ENCODE assay signal across 27 cellular contexts in genomic region chr1:3604468-3604974, GRCh38. TPM values are rescaled to one million over a fixed set of nuclear protein-coding genes. Genes with fewer than 3 reads are reported as not detected.
DNase-seq lines count a peak whose midpoint lies in the region; ATAC-seq, FAIRE-seq and TF ChIP-seq lines count a peak whose summit lies in the region.
"Had no signal": no experiment of that assay in that cellular context is flagged by ENCODE, and none has a peak within 500 bp of the region (broad histone marks: within the 10 kb centered on the region; RNA-seq: fewer than 3 reads in every experiment).

No MANE protein-coding gene starts in this region.

- H3K27me3 ChIP-seq in HepG2 (ENCODE audit: control insufficient read depth in 1 of 2, insufficient read depth in 2 of 2, low read length in 2 of 2) (peaks cover 17 to 97% of the 10 kb centered on the region in 2 experiments), right lobe of liver (no peaks in the 10 kb centered on the region), SK-N-SH (ENCODE audit: insufficient read depth) (no peaks in the 10 kb centered on the region)

- H3K36me3 ChIP-seq in HepG2 (replicated peaks in 1 of 2; ENCODE audit: control insufficient read depth in 1 of 2, insufficient read depth in 2 of 2, low read length in 2 of 2) (no peaks in the 10 kb centered on the region), right lobe of liver (no peaks in the 10 kb centered on the region), SK-N-SH (replicated peaks in 1 of 2; ENCODE audit: control insufficient read depth in 1 of 2, insufficient read depth in 2 of 2, low read length in 1 of 2) (no peaks in the 10 kb centered on the region)

- H3F3A ChIP-seq in SK-N-SH (replicated peaks; ENCODE audit: insufficient read depth) = no peaks in the 10 kb centered on the region

- H3K9ac ChIP-seq in HepG2 (ENCODE audit: insufficient read depth, low read depth, low read length) = no peak overlapping the region
- no peak overlapping the region for H3K9ac ChIP-seq in SK-N-SH
- H3K9ac ChIP-seq: KMS-11 had no signal

- H3K4me1 ChIP-seq in HepG2 (ENCODE audit: insufficient read depth, low read length) (peaks cover 11% of the 10 kb centered on the region; the same call in 1 of the 2 replicates), right lobe of liver (no peaks in the 10 kb centered on the region), SK-N-SH (ENCODE audit: control insufficient read depth in 1 of 2, insufficient read depth in 2 of 2, low read depth in 1 of 2, low read length in 1 of 2) (peaks cover 0 to 29% of the 10 kb centered on the region in 2 experiments; a peak in 1 of 4 replicates)

- in situ Hi-C loops in HepG2 (cut with HindIII; ENCODE audit: extremely low pct_ligation_motif_present, low pct_unique_long_range_greater_than_20kb) = no loop called here

- H3K9me2 ChIP-seq in SK-N-SH = no peaks in the 10 kb centered on the region

- TF ChIP-seq EP300 in HepG2 (IDR thresholded peaks at IDR 0.05; ENCODE audit: low read depth in 2 of 2, low read length in 2 of 2) (no peak), HepG2 (CRISPR knock-in tag; IDR thresholded peaks at IDR 0.05; ENCODE audit: borderline replicate concordance) (no peak), SK-N-SH (IDR thresholded peaks at IDR 0.05; ENCODE audit: borderline replicate concordance in 1 of 2, low read depth in 1 of 2, low read length in 1 of 2) (no peak)

- intact Hi-C loops in HepG2 (cut with micrococcal nuclease; ENCODE audit: unreplicated experiment) (no loop called here), right lobe of liver (cut with DNase I) (no loop called here)

- ATAC-seq in HepG2 = no peak
- ATAC-seq in right lobe of liver = no peak
- ATAC-seq: Panc1 had no signal

- TF ChIP-seq RAD21 in HepG2 (CRISPR knock-in tag; IDR thresholded peaks at IDR 0.05) = no peak
- no peak for TF ChIP-seq RAD21 in SK-N-SH (IDR thresholded peaks at IDR 0.05; ENCODE audit: low read length)

- no peak for DNase-seq in HepG2 (ENCODE audit: low spot score)
- no peak for DNase-seq in right lobe of liver
- DNase-seq in SW480 (ENCODE audit: low spot score) = peak; percentile 84
- peak; percentile 63 for DNase-seq in kidney tubule cell (ENCODE audit: low spot score)
- DNase-seq in SK-N-SH = no peak
- no peak for DNase-seq in DMS79 (lab: John Stamatoyannopoulos, UW)
- DNase-seq in SW 1271 (lab: John Stamatoyannopoulos, UW) = no peak
- DNase-seq: ACHN; CD4-positive, CD25-positive, alpha-beta regulatory T cell; DMS53; GOT3; HCEC 1CT; IMR-90; NCI-H1092; NCI-H1417 treated with DMSO at 0.1 percent for 48 hours; NCI-H1694 treated with DMSO at 0.1 percent for 48 hours; NCI-H2081; NCI-H2227 treated with DMSO at 0.1 percent for 48 hours; NCI-H69; SHP77 had no signal

- no peak for FAIRE-seq in HepG2 (lab: Jason Lieb, UNC)
- FAIRE-seq: D721Med, G401.6 had no signal

- no TSS peak for BruUV-seq in HepG2 (replicated peaks; lab: Mats Ljungman, UMichigan)

- POLR2A ChIA-PET in HepG2 (lab: Yijun Ruan, JAX) (no interaction called here), SK-N-SH (lab: Yijun Ruan, JAX) (no interaction called here)

- no peak for TF ChIP-seq POLR2A in HepG2 (IDR thresholded peaks at IDR 0.05; ENCODE audit: insufficient read depth in 1 of 2, low read depth in 2 of 2, low read length in 2 of 2)
- TF ChIP-seq POLR2A in right lobe of liver (IDR thresholded peaks at IDR 0.05) = no peak

- H4K20me1 ChIP-seq in HepG2 (ENCODE audit: insufficient read depth, low read length) (0 out of 2 replicates have a peak, but pooled peaks cover 3% of the 10 kb centered on the region), SK-N-SH (ENCODE audit: insufficient read depth) (no peaks in the 10 kb centered on the region)

- H3K4me3 ChIP-seq in HepG2 (replicated peaks in 1 of 3; ENCODE audit: insufficient read depth in 1 of 3, low read depth in 2 of 3, low read length in 3 of 3) (no peak overlapping the region), right lobe of liver (no peak overlapping the region), SK-N-SH (ENCODE audit: low read depth in 2 of 2, low read length in 1 of 2) (no peak overlapping the region)

- H3K27ac ChIP-seq in HepG2 (ENCODE audit: extremely low read length, insufficient read depth, low read length) (no peak overlapping the region), right lobe of liver (no peak overlapping the region), SK-N-SH (ENCODE audit: low read depth in 2 of 2, low read length in 1 of 2) (no peak overlapping the region)
- H3K27ac ChIP-seq: 22Rv1, KMS-11, RWPE1 had no signal

- TF ChIP-seq CTCF in HepG2 (CRISPR knock-in tag; IDR thresholded peaks at IDR 0.05) = no peak
- TF ChIP-seq CTCF in right lobe of liver (IDR thresholded peaks at IDR 0.05) = no peak
- no peak for TF ChIP-seq CTCF in SK-N-SH (IDR thresholded peaks at IDR 0.05)

- H3K4me2 ChIP-seq in HepG2 (ENCODE audit: low read depth, low read length) = no peak overlapping the region
- H3K4me2 ChIP-seq in SK-N-SH = no peak overlapping the region
- H3K4me2 ChIP-seq: KMS-11 had no signal

- CTCF ChIA-PET in HepG2 (lab: Yijun Ruan, JAX; ENCODE audit: low intra/inter-chr PET ratio, low total read pairs) = no interaction called here
- CTCF ChIA-PET in SK-N-SH (lab: Yijun Ruan, JAX) = interaction anchor here (1.3 to 1.5 kb wide), 7 partner anchors 12 to 114 kb away, joined by 3 to 6 read pairs (median 3); no protein-coding TSS in a partner anchor

- no peak overlapping the region for H2AFZ ChIP-seq in HepG2 (ENCODE audit: low read length)
- no peak overlapping the region for H2AFZ ChIP-seq in SK-N-SH (ENCODE audit: low read depth)

- no peaks in the 10 kb centered on the region for H3K9me3 ChIP-seq in HepG2 (ENCODE audit: low read length)
- H3K9me3 ChIP-seq in right lobe of liver = no peaks in the 10 kb centered on the region
- no peaks in the 10 kb centered on the region for H3K9me3 ChIP-seq in SK-N-SH

- WGBS in HepG2 (ENCODE audit: low lambda C conversion rate) = 21% methylated on average over 7 of the region's 8 CpGs
- WGBS in right lobe of liver (ENCODE audit: insufficient coverage, low coverage, low lambda C conversion rate, missing lambda C conversion rate) = 90% methylated on average over 2 of the region's 8 CpGs
- 65% methylated on average over 6 of the region's 8 CpGs for WGBS in SK-N-SH (ENCODE audit: low lambda C conversion rate)

- no peaks in the 10 kb centered on the region for H3K79me2 ChIP-seq in HepG2 (ENCODE audit: insufficient read depth, low read length)
- no peaks in the 10 kb centered on the region for H3K79me2 ChIP-seq in SK-N-SH (ENCODE audit: insufficient read depth)

RNA-seq across cellular contexts. Expression of gene MEGF6, which starts 6.8 kb away (rescaled TPM):
- total RNA-seq in HepG2 (2016; rRNA removed; fragmentation: Illumina TruSeq; extraction: Trizol) = 0.76 and 1.9 TPM in 2 replicates
- 0.18 and 0.61 TPM in 2 replicates for total RNA-seq in HepG2 (2016; cell fraction: cytosol; rRNA removed; fragmentation: Illumina TruSeq; extraction: Trizol; ENCODE audit: low read depth)
- total RNA-seq in HepG2 (2016; cell fraction: insoluble cytoplasmic fraction; rRNA removed; fragmentation: Illumina TruSeq; extraction: Trizol) = 0.70 and 2.7 TPM in 2 replicates
- total RNA-seq in HepG2 (2016; cell fraction: membrane; rRNA removed; fragmentation: Illumina TruSeq; extraction: Trizol) = 0.52 and 0.96 TPM in 2 replicates
- total RNA-seq in HepG2 (2016; cell fraction: nucleus; rRNA removed; fragmentation: Illumina TruSeq; extraction: Trizol) = 2.7 and 3.4 TPM in 2 replicates
- 1.9 and 3.5 TPM in 2 replicates for polyA plus RNA-seq in HepG2 (2011; rRNA removed)
- polyA plus RNA-seq in HepG2 (2011; cell fraction: cytosol; rRNA removed) = 0.90 and 1.8 TPM in 2 replicates
- polyA plus RNA-seq in HepG2 (2011; cell fraction: nucleus; rRNA removed) = 68.1 and 94.7 TPM in 2 replicates
- 3.6 and 4.8 TPM in 2 replicates for polyA plus RNA-seq in HepG2 (2012)
- polyA plus RNA-seq in HepG2 (2016; cell fraction: cytosol; fragmentation: Illumina TruSeq; extraction: Trizol; ENCODE audit: low read depth) = 0.09 and 0.19 TPM in 2 replicates
- 0.80 and 1.3 TPM in 2 replicates for polyA plus RNA-seq in HepG2 (2016; cell fraction: insoluble cytoplasmic fraction; fragmentation: Illumina TruSeq; extraction: Trizol; ENCODE audit: low read depth)
- 0.19 and 0.34 TPM in 2 replicates for polyA plus RNA-seq in HepG2 (2016; cell fraction: membrane; fragmentation: Illumina TruSeq; extraction: Trizol; ENCODE audit: low read depth)
- 8.1 and 10.4 TPM in 2 replicates for polyA plus RNA-seq in HepG2 (2016; cell fraction: nucleus; fragmentation: Illumina TruSeq; extraction: Trizol; ENCODE audit: insufficient read depth, low read depth)
- 3.5 and 4.6 TPM in 2 replicates for polyA minus RNA-seq in HepG2 (2011; rRNA and poly(A)+ RNA removed; ENCODE audit: low replicate concordance)
- 1.7 and 2.4 TPM in 2 replicates for polyA minus RNA-seq in HepG2 (2011; cell fraction: cytosol; rRNA and poly(A)+ RNA removed)
- 5.6 and 10.6 TPM in 2 replicates for polyA minus RNA-seq in HepG2 (2011; cell fraction: nucleus; rRNA and poly(A)+ RNA removed)
- 1 to 10 TPM; 2.2 to 9.6 (median 4.4) TPM for total RNA-seq in right lobe of liver
- 5.8 and 7.6 TPM in 2 replicates for polyA plus RNA-seq in SK-N-SH (2012; rRNA removed)
- polyA plus RNA-seq in SK-N-SH (2012; cell fraction: cytosol; rRNA removed) = 1.3 and 2.9 TPM in 2 replicates
- 28.9 and 39.7 TPM in 2 replicates for polyA plus RNA-seq in SK-N-SH (2012; cell fraction: nucleus; rRNA removed)

RNA-seq across cellular contexts. Expression of gene TPRG1L, which starts 20.3 kb away (rescaled TPM):
- 21.3 and 31.7 TPM in 2 replicates for total RNA-seq in HepG2 (2016; rRNA removed; fragmentation: Illumina TruSeq; extraction: Trizol)
- 5.7 and 6.3 TPM in 2 replicates for total RNA-seq in HepG2 (2016; cell fraction: cytosol; rRNA removed; fragmentation: Illumina TruSeq; extraction: Trizol; ENCODE audit: low read depth)
- 20.0 and 34.6 TPM in 2 replicates for total RNA-seq in HepG2 (2016; cell fraction: insoluble cytoplasmic fraction; rRNA removed; fragmentation: Illumina TruSeq; extraction: Trizol)
- 26.8 and 28.4 TPM in 2 replicates for total RNA-seq in HepG2 (2016; cell fraction: membrane; rRNA removed; fragmentation: Illumina TruSeq; extraction: Trizol)
- 13.9 and 17.8 TPM in 2 replicates for total RNA-seq in HepG2 (2016; cell fraction: nucleus; rRNA removed; fragmentation: Illumina TruSeq; extraction: Trizol)
- 37.4 and 44.3 TPM in 2 replicates for polyA plus RNA-seq in HepG2 (2011; rRNA removed)
- 39.8 and 48.5 TPM in 2 replicates for polyA plus RNA-seq in HepG2 (2011; cell fraction: cytosol; rRNA removed)
- 18.5 and 21.7 TPM in 2 replicates for polyA plus RNA-seq in HepG2 (2011; cell fraction: nucleus; rRNA removed)
- polyA plus RNA-seq in HepG2 (2012) = 32.1 and 36.9 TPM in 2 replicates
- 9.7 and 10.7 TPM in 2 replicates for polyA plus RNA-seq in HepG2 (2016; cell fraction: cytosol; fragmentation: Illumina TruSeq; extraction: Trizol; ENCODE audit: low read depth)
- polyA plus RNA-seq in HepG2 (2016; cell fraction: insoluble cytoplasmic fraction; fragmentation: Illumina TruSeq; extraction: Trizol; ENCODE audit: low read depth) = 66.4 and 67.1 TPM in 2 replicates
- 27.9 and 28.2 TPM in 2 replicates for polyA plus RNA-seq in HepG2 (2016; cell fraction: membrane; fragmentation: Illumina TruSeq; extraction: Trizol; ENCODE audit: low read depth)
- polyA plus RNA-seq in HepG2 (2016; cell fraction: nucleus; fragmentation: Illumina TruSeq; extraction: Trizol; ENCODE audit: insufficient read depth, low read depth) = 42.7 TPM in 2 replicates
- polyA minus RNA-seq in HepG2 (2011; rRNA and poly(A)+ RNA removed; ENCODE audit: low replicate concordance) = 33.6 and 37.3 TPM in 2 replicates
- 24.6 and 30.2 TPM in 2 replicates for polyA minus RNA-seq in HepG2 (2011; cell fraction: cytosol; rRNA and poly(A)+ RNA removed)
- polyA minus RNA-seq in HepG2 (2011; cell fraction: nucleus; rRNA and poly(A)+ RNA removed) = 8.0 and 10.2 TPM in 2 replicates
- total RNA-seq in right lobe of liver = 10 to 100 TPM; 42.5 to 54.6 (median 53.4) TPM
- polyA plus RNA-seq in SK-N-SH (2012; rRNA removed) = 25.9 and 35.5 TPM in 2 replicates
- polyA plus RNA-seq in SK-N-SH (2012; cell fraction: cytosol; rRNA removed) = 28.6 and 33.3 TPM in 2 replicates
- 17.7 and 20.1 TPM in 2 replicates for polyA plus RNA-seq in SK-N-SH (2012; cell fraction: nucleus; rRNA removed)

RNA-seq across cellular contexts. Expression of gene WRAP73, which starts 45.4 kb away (rescaled TPM):
- total RNA-seq in HepG2 (2016; rRNA removed; fragmentation: Illumina TruSeq; extraction: Trizol) = 18.1 and 21.0 TPM in 2 replicates
- total RNA-seq in HepG2 (2016; cell fraction: cytosol; rRNA removed; fragmentation: Illumina TruSeq; extraction: Trizol; ENCODE audit: low read depth) = 5.0 and 5.8 TPM in 2 replicates
- 20.2 and 20.3 TPM in 2 replicates for total RNA-seq in HepG2 (2016; cell fraction: insoluble cytoplasmic fraction; rRNA removed; fragmentation: Illumina TruSeq; extraction: Trizol)
- 8.8 and 10.8 TPM in 2 replicates for total RNA-seq in HepG2 (2016; cell fraction: membrane; rRNA removed; fragmentation: Illumina TruSeq; extraction: Trizol)
- total RNA-seq in HepG2 (2016; cell fraction: nucleus; rRNA removed; fragmentation: Illumina TruSeq; extraction: Trizol) = 14.3 and 17.1 TPM in 2 replicates
- polyA plus RNA-seq in HepG2 (2011; rRNA removed) = 40.4 and 44.1 TPM in 2 replicates
- 27.5 and 35.0 TPM in 2 replicates for polyA plus RNA-seq in HepG2 (2011; cell fraction: cytosol; rRNA removed)
- 78.4 and 79.9 TPM in 2 replicates for polyA plus RNA-seq in HepG2 (2011; cell fraction: nucleus; rRNA removed)
- 12.9 and 18.3 TPM in 2 replicates for polyA plus RNA-seq in HepG2 (2012)
- polyA plus RNA-seq in HepG2 (2016; cell fraction: cytosol; fragmentation: Illumina TruSeq; extraction: Trizol; ENCODE audit: low read depth) = 5.5 TPM in 2 replicates
- polyA plus RNA-seq in HepG2 (2016; cell fraction: insoluble cytoplasmic fraction; fragmentation: Illumina TruSeq; extraction: Trizol; ENCODE audit: low read depth) = 19.4 and 25.1 TPM in 2 replicates
- polyA plus RNA-seq in HepG2 (2016; cell fraction: membrane; fragmentation: Illumina TruSeq; extraction: Trizol; ENCODE audit: low read depth) = 6.3 and 7.2 TPM in 2 replicates
- 41.4 and 53.5 TPM in 2 replicates for polyA plus RNA-seq in HepG2 (2016; cell fraction: nucleus; fragmentation: Illumina TruSeq; extraction: Trizol; ENCODE audit: insufficient read depth, low read depth)
- polyA minus RNA-seq in HepG2 (2011; rRNA and poly(A)+ RNA removed; ENCODE audit: low replicate concordance) = 43.7 and 46.5 TPM in 2 replicates
- 11.9 and 16.4 TPM in 2 replicates for polyA minus RNA-seq in HepG2 (2011; cell fraction: cytosol; rRNA and poly(A)+ RNA removed)
- 18.4 and 19.5 TPM in 2 replicates for polyA minus RNA-seq in HepG2 (2011; cell fraction: nucleus; rRNA and poly(A)+ RNA removed)
- total RNA-seq in right lobe of liver = 1 to 10 TPM; 5.6 to 9.1 (median 7.1) TPM
- 61.9 and 67.8 TPM in 2 replicates for polyA plus RNA-seq in SK-N-SH (2012; rRNA removed)
- 33.1 and 45.1 TPM in 2 replicates for polyA plus RNA-seq in SK-N-SH (2012; cell fraction: cytosol; rRNA removed)
- polyA plus RNA-seq in SK-N-SH (2012; cell fraction: nucleus; rRNA removed) = 172 and 188 TPM in 2 replicates

RNA-seq across cellular contexts. Expression of gene TP73, which starts 47.8 kb away (rescaled TPM):
- total RNA-seq in HepG2 (2016; rRNA removed; fragmentation: Illumina TruSeq; extraction: Trizol) = 0.69 and 1.1 TPM in 2 replicates
- 0.35 and 0.51 TPM in 2 replicates for total RNA-seq in HepG2 (2016; cell fraction: cytosol; rRNA removed; fragmentation: Illumina TruSeq; extraction: Trizol; ENCODE audit: low read depth)
- total RNA-seq in HepG2 (2016; cell fraction: insoluble cytoplasmic fraction; rRNA removed; fragmentation: Illumina TruSeq; extraction: Trizol) = 0.39 and 1.1 TPM in 2 replicates
- 1.3 and 1.4 TPM in 2 replicates for total RNA-seq in HepG2 (2016; cell fraction: membrane; rRNA removed; fragmentation: Illumina TruSeq; extraction: Trizol)
- 1.7 and 2.1 TPM in 2 replicates for total RNA-seq in HepG2 (2016; cell fraction: nucleus; rRNA removed; fragmentation: Illumina TruSeq; extraction: Trizol)
- 0.49 and 0.59 TPM in 2 replicates for polyA plus RNA-seq in HepG2 (2011; rRNA removed)
- 0.10 and 0.28 TPM in 2 replicates for polyA plus RNA-seq in HepG2 (2011; cell fraction: cytosol; rRNA removed)
- 1.8 and 3.5 TPM in 2 replicates for polyA plus RNA-seq in HepG2 (2011; cell fraction: nucleus; rRNA removed)
- polyA plus RNA-seq in HepG2 (2012) = 0.37 and 0.74 TPM in 2 replicates
- 0.45 and 0.53 TPM in 2 replicates for polyA plus RNA-seq in HepG2 (2016; cell fraction: cytosol; fragmentation: Illumina TruSeq; extraction: Trizol; ENCODE audit: low read depth)
- polyA plus RNA-seq in HepG2 (2016; cell fraction: insoluble cytoplasmic fraction; fragmentation: Illumina TruSeq; extraction: Trizol; ENCODE audit: low read depth) = 1.5 and 1.9 TPM in 2 replicates
- polyA plus RNA-seq in HepG2 (2016; cell fraction: membrane; fragmentation: Illumina TruSeq; extraction: Trizol; ENCODE audit: low read depth) = 0.93 and 1.4 TPM in 2 replicates
- polyA plus RNA-seq in HepG2 (2016; cell fraction: nucleus; fragmentation: Illumina TruSeq; extraction: Trizol; ENCODE audit: insufficient read depth, low read depth) = 3.4 and 3.9 TPM in 2 replicates
- 0.48 TPM in 1 of 2 replicates, not detected in the other for polyA minus RNA-seq in HepG2 (2011; rRNA and poly(A)+ RNA removed; ENCODE audit: low replicate concordance)
- polyA minus RNA-seq in HepG2 (2011; cell fraction: cytosol; rRNA and poly(A)+ RNA removed) = 0.30 and 0.62 TPM in 2 replicates
- polyA minus RNA-seq in HepG2 (2011; cell fraction: nucleus; rRNA and poly(A)+ RNA removed) = 0.99 and 1.2 TPM in 2 replicates
- 1 to 10 TPM in 2 of 6 experiments, under 1 TPM in 4; 0.05 to 2.3 (median 0.32) TPM for total RNA-seq in right lobe of liver
- polyA plus RNA-seq in SK-N-SH (2012; rRNA removed) = 0.21 and 0.64 TPM in 2 replicates
- polyA plus RNA-seq in SK-N-SH (2012; cell fraction: cytosol; rRNA removed) = 0.28 and 0.41 TPM in 2 replicates
- polyA plus RNA-seq in SK-N-SH (2012; cell fraction: nucleus; rRNA removed) = 1.4 and 1.8 TPM in 2 replicates
- total RNA-seq: CD4-positive, CD25-positive, alpha-beta regulatory T cell; IMR-90 had no signal
- polyA plus RNA-seq: BJ, IMR-90 had no signal

Comparison
In these comparisons a context has a peak if more than half of its experiments do, and no peak if none do; other contexts are left out.
1. DNase-seq: peak in SW480 (single experiment) and kidney tubule cell (single experiment); none in HepG2 (single experiment), right lobe of liver (0 of 3), SK-N-SH (single experiment), DMS79 (single experiment) and SW 1271 (0 of 2).